Comparison of ENCODE assay signal across 9 cellular contexts in genomic region chr5:139343476-139343875, GRCh38. TPM values are rescaled to one million over a fixed set of nuclear protein-coding genes. Genes with fewer than 3 reads are reported as not detected.
DNase-seq lines count a peak whose midpoint lies in the region; ATAC-seq, FAIRE-seq and TF ChIP-seq lines count a peak whose summit lies in the region.
"Had no signal": no experiment of that assay in that cellular context is flagged by ENCODE, and none has a peak within 500 bp of the region (broad histone marks: within the 10 kb centered on the region; RNA-seq: fewer than 3 reads in every experiment).

No MANE protein-coding gene starts in this region.

- no peak for TF ChIP-seq EP300 in K562 (IDR thresholded peaks at IDR 0.05; ENCODE audit: low read length)

- no peaks in the 10 kb centered on the region for H3K9me3 Mint-ChIP-seq in naive B cell

- H3K4me1 Mint-ChIP-seq in naive B cell, result peaks cover 39 to 70% (median 63%) of the 10 kb centered on the region in 3 donors

- ATAC-seq in K562 (no peak), naive B cell (ENCODE audit: low read depth in 2 of 2) (no peak), GM18867 (IDR thresholded peaks at IDR 0.05; ENCODE audit: unreplicated experiment) (no peak), HG02970 (IDR thresholded peaks at IDR 0.05; ENCODE audit: low FRiP score, unreplicated experiment) (no peak)

- H3K9ac ChIP-seq in HUES6 (ENCODE audit: low read length) (peak overlapping the region; percentile 98), K562 (ENCODE audit: insufficient read depth in 1 of 2, low read depth in 2 of 2, low read length in 2 of 2) (peak overlapping the region; percentile 11 to 99; a peak in 2 of 4 replicates)

- H4K20me1 ChIP-seq in K562 (replicated peaks; ENCODE audit: control insufficient read depth, insufficient read depth, low read length), result peaks cover 26% of the 10 kb centered on the region

- no peak for TF ChIP-seq CTCF in AG04450 (IDR thresholded peaks at IDR 0.05; ENCODE audit: low read depth, low read length)
- TF ChIP-seq CTCF in K562 (IDR thresholded peaks at IDR 0.05 in 2 of 3, conservative IDR thresholded peaks at IDR 0.05 in 1 of 3; ENCODE audit: insufficient read depth in 2 of 3, low read depth in 1 of 3, low read length in 3 of 3), result no peak

- peaks cover 68% of the 10 kb centered on the region for H3K79me2 ChIP-seq in K562 (ENCODE audit: control insufficient read depth, insufficient read depth, low read length)

- intact Hi-C loops in K562 (cut with micrococcal nuclease), result loop anchor here (5.0 kb wide), 3 partner anchors 59 to 766 kb away; partner anchors contain the start of genes HSPA9 and SPATA24

- no TSS peak for BruUV-seq in K562 (replicated peaks; lab: Mats Ljungman, UMichigan)

- peak overlapping the region; percentile 91 for H3K4me2 ChIP-seq in K562 (ENCODE audit: insufficient read depth, low read length)

- no peaks in the 10 kb centered on the region for H3K9me1 ChIP-seq in K562 (ENCODE audit: control insufficient read depth, insufficient read depth, low read length)

- H3K4me1 ChIP-seq in HUES6 (ENCODE audit: control insufficient read depth, insufficient read depth, low read length) (peaks cover 10% of the 10 kb centered on the region), K562 (replicated peaks in 1 of 2; ENCODE audit: control insufficient read depth in 2 of 2, insufficient read depth in 2 of 2, low read length in 2 of 2) (peaks cover 15% of the 10 kb centered on the region in 2 experiments; a peak in 4 of 5 replicates)

- no peak overlapping the region for H3K27ac ChIP-seq in AG04450 (ENCODE audit: low read depth, low read length)
- H3K27ac ChIP-seq in HUES6 (ENCODE audit: low read depth, low read length), result no peak overlapping the region
- peak overlapping the region; percentile 100; the same call in 2 of the 3 replicates for H3K27ac ChIP-seq in K562 (ENCODE audit: extremely low read depth, low read depth, low read length)

- CTCF ChIA-PET in AG04450 (lab: Charles Lee), result no interaction called here
- CTCF ChIA-PET in K562 (lab: Yijun Ruan, JAX; ENCODE audit: low intra/inter-chr PET ratio), result no interaction called here

- DNase-seq in AG04450 (ENCODE audit: low read depth, low spot score) (no peak), K562 (ENCODE audit: extremely low read depth in 1 of 4, low spot score in 3 of 4) (peak in 1 of 4 experiments; percentile 28), naive B cell (no peak), T1000 (lab: John Stamatoyannopoulos, UW) (no peak), SHP77 treated with DMSO at 0.1 percent for 48 hours (lab: John Stamatoyannopoulos, UW) (no peak)

- no peak for TF ChIP-seq POLR2A in K562 (conservative IDR thresholded peaks at IDR 0.05)

- no peak for FAIRE-seq in K562 (lab: Jason Lieb, UNC)

- H3K27me3 ChIP-seq in AG04450 (ENCODE audit: control insufficient read depth, insufficient read depth, low read length), result no peaks in the 10 kb centered on the region
- H3K27me3 ChIP-seq in HUES6 (ENCODE audit: control insufficient read depth, insufficient read depth, low read length), result no peaks in the 10 kb centered on the region
- H3K27me3 ChIP-seq in K562 (ENCODE audit: control insufficient read depth in 2 of 2, insufficient read depth in 2 of 2, low read length in 2 of 2), result no peaks in the 10 kb centered on the region

- H3K27ac Mint-ChIP-seq in naive B cell, result peak overlapping the region in 4 of 6 donors; percentile 44 to 99 (median 98)

- 18% methylated on average over 8 of the region's 9 CpGs for WGBS in K562 (ENCODE audit: insufficient coverage, low coverage, missing lambda C conversion rate)

- TF ChIP-seq RAD21 in K562 (CRISPR knock-in tag; conservative IDR thresholded peaks at IDR 0.05 in 1 of 2, IDR thresholded peaks at IDR 0.05 in 1 of 2), result no peak

- no peak overlapping the region for H2AFZ ChIP-seq in K562 (ENCODE audit: low read depth, low read length)

- H3K27me3 Mint-ChIP-seq in naive B cell, result no peaks in the 10 kb centered on the region

- peaks cover 7% of the 10 kb centered on the region in 2 donors for H3K36me3 Mint-ChIP-seq in naive B cell

- H3K9me3 ChIP-seq in AG04450 (ENCODE audit: control insufficient read depth, insufficient read depth, low read length), result no peaks in the 10 kb centered on the region; the same call in 1 of the 2 replicates
- H3K9me3 ChIP-seq in HUES6 (ENCODE audit: control insufficient read depth, insufficient read depth, low read depth, low read length), result no peaks in the 10 kb centered on the region
- H3K9me3 ChIP-seq in K562 (replicated peaks; ENCODE audit: control insufficient read depth, insufficient read depth, low read depth, low read length), result no peaks in the 10 kb centered on the region

- peaks cover 12% of the 10 kb centered on the region; the same call in 1 of the 2 replicates for H3K36me3 ChIP-seq in HUES6 (ENCODE audit: control insufficient read depth, insufficient read depth, low read length)
- H3K36me3 ChIP-seq in K562 (ENCODE audit: control insufficient read depth, insufficient read depth, low read length), result peaks cover 18% of the 10 kb centered on the region

- H3K4me3 Mint-ChIP-seq in naive B cell, result peak overlapping the region; percentile 50 to 99 (median 98)

- POLR2A ChIA-PET in AG04450 (lab: Yijun Ruan, JAX), result no interaction called here
- POLR2A ChIA-PET in K562 (lab: Yijun Ruan, JAX), result interaction anchor here (0.6 to 1.5 kb wide), 3 partner anchors 10 to 577 kb away, joined by 3 to 4 read pairs (median 4); no protein-coding TSS in a partner anchor

- peak overlapping the region; percentile 100 for H3K4me3 ChIP-seq in AG04450 (ENCODE audit: low read depth, low read length)
- H3K4me3 ChIP-seq in HUES6 (ENCODE audit: low read depth, low read length), result peak overlapping the region; percentile 97
- H3K4me3 ChIP-seq in K562, result peak overlapping the region; percentile 86

- in situ Hi-C loops in K562 (cut with MboI), result no loop called here

RNA-seq across cellular contexts. Expression of gene PAIP2, which starts 1.8 kb away (rescaled TPM):
- polyA plus RNA-seq in AG04450 (2011; rRNA removed) (76.3 and 113 TPM in 2 replicates), K562 (2011; rRNA removed) (148 and 173 TPM in 2 replicates), K562 (2014; fragmentation: Illumina TruSeq; extraction: Trizol) (177 and 187 TPM in 2 replicates), K562 (2014; fragmentation: Nextera tagmentation; extraction: Ambion mirVana) (100 to 1,000 TPM; 152 to 180 TPM), K562 (2014; rRNA removed) (114 and 128 TPM in 2 replicates), naive B cell (ENCODE audit: low read depth in 6 of 6) (100 to 1,000 TPM; 348 to 544 (median 403) TPM)
- polyA minus RNA-seq in AG04450 (2011; rRNA and poly(A)+ RNA removed), result 27.8 and 44.1 TPM in 2 replicates
- total RNA-seq in K562 (2011; cell fraction: chromatin; rRNA removed; ENCODE audit: low replicate concordance), result 45.9 and 94.2 TPM in 2 replicates
- 26.8 and 27.1 TPM in 2 replicates for total RNA-seq in K562 (2011; cell fraction: nucleolus; rRNA removed)
- total RNA-seq in K562 (2011; cell fraction: nucleoplasm; rRNA removed), result 49.4 and 71.2 TPM in 2 replicates
- total RNA-seq in K562 (2014; rRNA removed) (84.5 and 89.3 TPM in 2 replicates), K562 (2014; rRNA removed; fragmentation: Illumina TruSeq; extraction: Trizol) (96.6 and 114 TPM in 2 replicates), K562 (2015; rRNA removed; fragmentation: Illumina TruSeq; extraction: Trizol) (67.0 and 78.3 TPM in 2 replicates), K562 (2021) (100 and 108 TPM in 2 replicates)
- polyA plus RNA-seq in K562 (2011; cell fraction: cytosol; rRNA removed), result 36.9 and 70.8 TPM in 2 replicates
- polyA plus RNA-seq in K562 (2011; cell fraction: nucleus; rRNA removed), result 19.2 and 31.0 TPM in 2 replicates
- 115 and 142 TPM in 2 replicates for polyA plus RNA-seq in K562 (2012)
- polyA minus RNA-seq in K562 (2011; rRNA and poly(A)+ RNA removed), result 101 and 135 TPM in 2 replicates
- polyA minus RNA-seq in K562 (2011; cell fraction: cytosol; rRNA and poly(A)+ RNA removed), result 59.9 and 67.9 TPM in 2 replicates
- 12.5 and 26.5 TPM in 2 replicates for polyA minus RNA-seq in K562 (2011; cell fraction: nucleus; rRNA and poly(A)+ RNA removed)

RNA-seq across cellular contexts. Expression of gene SLC23A1, which starts 39.6 kb away (rescaled TPM):
- 0.10 TPM in 1 of 2 replicates, not detected in the other for polyA plus RNA-seq in AG04450 (2011; rRNA removed)
- polyA minus RNA-seq in AG04450 (2011; rRNA and poly(A)+ RNA removed), result 0.35 TPM in 1 of 2 replicates, not detected in the other
- total RNA-seq in K562 (2011; cell fraction: chromatin; rRNA removed; ENCODE audit: low replicate concordance), result 1.0 TPM in 1 of 2 replicates, not detected in the other
- 0.79 and 1.2 TPM in 2 replicates for total RNA-seq in K562 (2011; cell fraction: nucleolus; rRNA removed)
- total RNA-seq in K562 (2011; cell fraction: nucleoplasm; rRNA removed), result 1.5 and 1.7 TPM in 2 replicates
- not detected in 2 replicates for total RNA-seq in K562 (2014; rRNA removed)
- not detected in 2 replicates for total RNA-seq in K562 (2014; rRNA removed; fragmentation: Illumina TruSeq; extraction: Trizol)
- not detected in 2 replicates for total RNA-seq in K562 (2015; rRNA removed; fragmentation: Illumina TruSeq; extraction: Trizol)
- total RNA-seq in K562 (2021), result 0.40 TPM in 1 of 2 replicates, not detected in the other
- polyA plus RNA-seq in K562 (2011; rRNA removed), result 0.08 TPM in 1 of 2 replicates, not detected in the other
- polyA plus RNA-seq in K562 (2011; cell fraction: cytosol; rRNA removed), result 0.10 TPM in 1 of 2 replicates, not detected in the other
- polyA plus RNA-seq in K562 (2011; cell fraction: nucleus; rRNA removed), result 0.37 and 0.81 TPM in 2 replicates
- 0.25 and 0.58 TPM in 2 replicates for polyA plus RNA-seq in K562 (2012)
- polyA plus RNA-seq in K562 (2014; fragmentation: Illumina TruSeq; extraction: Trizol), result 0.04 TPM in 1 of 2 replicates, not detected in the other
- polyA plus RNA-seq in K562 (2014; fragmentation: Nextera tagmentation; extraction: Ambion mirVana), result under 1 TPM; 0.03 to 0.06 TPM
- 0.20 TPM in 1 of 2 replicates, not detected in the other for polyA plus RNA-seq in K562 (2014; rRNA removed)
- 0.21 TPM in 1 of 2 replicates, not detected in the other for polyA minus RNA-seq in K562 (2011; rRNA and poly(A)+ RNA removed)
- not detected in 2 replicates for polyA minus RNA-seq in K562 (2011; cell fraction: cytosol; rRNA and poly(A)+ RNA removed)
- polyA minus RNA-seq in K562 (2011; cell fraction: nucleus; rRNA and poly(A)+ RNA removed), result 0.13 TPM in 1 of 2 replicates, not detected in the other
- under 1 TPM in 3 of 6 donors, not detected in 3; 0.13 to 0.57 (median 0.49) TPM for polyA plus RNA-seq in naive B cell (ENCODE audit: low read depth in 6 of 6)
- total RNA-seq: glomerular endothelial cell had no signal

RNA-seq across cellular contexts. Expression of gene MZB1, which starts 46.2 kb away (rescaled TPM):
- polyA plus RNA-seq in AG04450 (2011; rRNA removed), result not detected in 2 replicates
- polyA minus RNA-seq in AG04450 (2011; rRNA and poly(A)+ RNA removed), result 0.28 TPM in 1 of 2 replicates, not detected in the other
- total RNA-seq in K562 (2011; cell fraction: chromatin; rRNA removed; ENCODE audit: low replicate concordance), result 0.65 and 3.0 TPM in 2 replicates
- total RNA-seq in K562 (2011; cell fraction: nucleolus; rRNA removed), result 1.6 and 2.5 TPM in 2 replicates
- 0.73 and 1.3 TPM in 2 replicates for total RNA-seq in K562 (2011; cell fraction: nucleoplasm; rRNA removed)
- 0.37 TPM in 1 of 2 replicates, not detected in the other for total RNA-seq in K562 (2014; rRNA removed)
- total RNA-seq in K562 (2014; rRNA removed; fragmentation: Illumina TruSeq; extraction: Trizol), result not detected in 2 replicates
- total RNA-seq in K562 (2015; rRNA removed; fragmentation: Illumina TruSeq; extraction: Trizol), result not detected in 2 replicates
- 0.31 TPM in 2 replicates for total RNA-seq in K562 (2021)
- polyA plus RNA-seq in K562 (2011; rRNA removed), result 0.13 and 0.15 TPM in 2 replicates
- polyA plus RNA-seq in K562 (2011; cell fraction: cytosol; rRNA removed), result not detected in 2 replicates
- polyA plus RNA-seq in K562 (2011; cell fraction: nucleus; rRNA removed), result 0.29 and 0.36 TPM in 2 replicates
- polyA plus RNA-seq in K562 (2012), result 0.13 and 0.89 TPM in 2 replicates
- polyA plus RNA-seq in K562 (2014; fragmentation: Illumina TruSeq; extraction: Trizol), result not detected in 2 replicates
- not detected for polyA plus RNA-seq in K562 (2014; fragmentation: Nextera tagmentation; extraction: Ambion mirVana)
- 0.13 TPM in 1 of 2 replicates, not detected in the other for polyA plus RNA-seq in K562 (2014; rRNA removed)
- polyA minus RNA-seq in K562 (2011; rRNA and poly(A)+ RNA removed), result 0.14 TPM in 1 of 2 replicates, not detected in the other
- polyA minus RNA-seq in K562 (2011; cell fraction: cytosol; rRNA and poly(A)+ RNA removed), result not detected in 2 replicates
- polyA minus RNA-seq in K562 (2011; cell fraction: nucleus; rRNA and poly(A)+ RNA removed), result 0.13 and 0.78 TPM in 2 replicates
- 100 to 1,000 TPM in 1 of 6 donors, 10 to 100 TPM in 5; 49.7 to 105 (median 88.1) TPM for polyA plus RNA-seq in naive B cell (ENCODE audit: low read depth in 6 of 6)

RNA-seq across cellular contexts. Expression of gene MATR3, which starts 49.9 kb away (rescaled TPM):
- polyA plus RNA-seq in AG04450 (2011; rRNA removed) (142 and 166 TPM in 2 replicates), K562 (2011; rRNA removed) (194 and 263 TPM in 2 replicates), K562 (2014; fragmentation: Illumina TruSeq; extraction: Trizol) (232 and 298 TPM in 2 replicates), K562 (2014; fragmentation: Nextera tagmentation; extraction: Ambion mirVana) (100 to 1,000 TPM; 150 to 299 TPM), K562 (2014; rRNA removed) (205 and 218 TPM in 2 replicates), naive B cell (ENCODE audit: low read depth in 6 of 6) (100 to 1,000 TPM; 370 to 439 (median 392) TPM)
- 195 and 217 TPM in 2 replicates for polyA minus RNA-seq in AG04450 (2011; rRNA and poly(A)+ RNA removed)
- 196 and 552 TPM in 2 replicates for total RNA-seq in K562 (2011; cell fraction: chromatin; rRNA removed; ENCODE audit: low replicate concordance)
- total RNA-seq in K562 (2011; cell fraction: nucleolus; rRNA removed), result 73.5 and 120 TPM in 2 replicates
- 284 and 429 TPM in 2 replicates for total RNA-seq in K562 (2011; cell fraction: nucleoplasm; rRNA removed)
- total RNA-seq in K562 (2014; rRNA removed) (112 and 234 TPM in 2 replicates), K562 (2014; rRNA removed; fragmentation: Illumina TruSeq; extraction: Trizol) (425 and 528 TPM in 2 replicates), K562 (2015; rRNA removed; fragmentation: Illumina TruSeq; extraction: Trizol) (378 and 402 TPM in 2 replicates), K562 (2021) (179 and 209 TPM in 2 replicates)
- 69.5 and 129 TPM in 2 replicates for polyA plus RNA-seq in K562 (2011; cell fraction: cytosol; rRNA removed)
- 124 and 148 TPM in 2 replicates for polyA plus RNA-seq in K562 (2011; cell fraction: nucleus; rRNA removed)
- 190 and 210 TPM in 2 replicates for polyA plus RNA-seq in K562 (2012)
- 405 and 437 TPM in 2 replicates for polyA minus RNA-seq in K562 (2011; rRNA and poly(A)+ RNA removed)
- 193 and 262 TPM in 2 replicates for polyA minus RNA-seq in K562 (2011; cell fraction: cytosol; rRNA and poly(A)+ RNA removed)
- polyA minus RNA-seq in K562 (2011; cell fraction: nucleus; rRNA and poly(A)+ RNA removed), result 99.6 and 227 TPM in 2 replicates

RNA-seq across cellular contexts. Expression of gene PROB1, which starts 51.4 kb away (rescaled TPM):
- polyA plus RNA-seq in AG04450 (2011; rRNA removed) (0.19 and 0.25 TPM in 2 replicates), K562 (2011; rRNA removed) (0.45 and 0.47 TPM in 2 replicates), K562 (2014; fragmentation: Illumina TruSeq; extraction: Trizol) (0.42 and 0.57 TPM in 2 replicates), K562 (2014; fragmentation: Nextera tagmentation; extraction: Ambion mirVana) (under 1 TPM; 0.01 TPM), K562 (2014; rRNA removed) (1.2 and 1.5 TPM in 2 replicates), naive B cell (ENCODE audit: low read depth in 6 of 6) (1 to 10 TPM in 3 of 6 donors, under 1 TPM in 3; 0.67 to 2.5 (median 1.1) TPM)
- polyA minus RNA-seq in AG04450 (2011; rRNA and poly(A)+ RNA removed), result 0.37 and 0.61 TPM in 2 replicates
- 1.1 and 4.1 TPM in 2 replicates for total RNA-seq in K562 (2011; cell fraction: chromatin; rRNA removed; ENCODE audit: low replicate concordance)
- 3.4 and 4.3 TPM in 2 replicates for total RNA-seq in K562 (2011; cell fraction: nucleolus; rRNA removed)
- 2.1 and 2.2 TPM in 2 replicates for total RNA-seq in K562 (2011; cell fraction: nucleoplasm; rRNA removed)
- total RNA-seq in K562 (2014; rRNA removed) (1.1 and 1.2 TPM in 2 replicates), K562 (2014; rRNA removed; fragmentation: Illumina TruSeq; extraction: Trizol) (0.33 and 0.35 TPM in 2 replicates), K562 (2015; rRNA removed; fragmentation: Illumina TruSeq; extraction: Trizol) (0.58 and 0.75 TPM in 2 replicates), K562 (2021) (1.6 and 1.8 TPM in 2 replicates)
- 0.47 and 1.6 TPM in 2 replicates for polyA plus RNA-seq in K562 (2011; cell fraction: cytosol; rRNA removed)
- 1.3 and 2.6 TPM in 2 replicates for polyA plus RNA-seq in K562 (2011; cell fraction: nucleus; rRNA removed)
- polyA plus RNA-seq in K562 (2012), result 0.85 and 3.5 TPM in 2 replicates
- 0.27 and 0.60 TPM in 2 replicates for polyA minus RNA-seq in K562 (2011; rRNA and poly(A)+ RNA removed)
- 0.76 TPM in 1 of 2 replicates, not detected in the other for polyA minus RNA-seq in K562 (2011; cell fraction: cytosol; rRNA and poly(A)+ RNA removed)
- 0.67 and 0.94 TPM in 2 replicates for polyA minus RNA-seq in K562 (2011; cell fraction: nucleus; rRNA and poly(A)+ RNA removed)

Comparison
In these comparisons a context has a peak if more than half of its experiments do, and no peak if none do; other contexts are left out.
1. RNA of gene MZB1, which starts 46.2 kb away (polyA plus RNA-seq): 49.7 to 105 TPM in naive B cell; not detected in AG04450 and 0.13 to 0.89 TPM in K562; every median in the first group is over 10 times any median in the second.
2. Peak in every context shown above with its lines, with median percentiles within 50 percentile points of each other: H3K4me3 ChIP-seq.